In genomic region chr9:72022846-72023245, GRCh38 we compare ENCODE assay signal across 14 cellular contexts. TPM values are rescaled to one million over a fixed set of nuclear protein-coding genes. Genes with fewer than 3 reads are reported as not detected.
DNase-seq lines count a peak whose midpoint lies in the region; ATAC-seq and TF ChIP-seq lines count a peak whose summit lies in the region.
"Had no signal": no experiment of that assay in that cellular context is flagged by ENCODE, and none has a peak within 500 bp of the region (broad histone marks: within the 10 kb centered on the region; RNA-seq: fewer than 3 reads in every experiment).

No MANE protein-coding gene starts in this region.

- no peaks in the 10 kb centered on the region for H3K9me2 ChIP-seq in GM23338 (ENCODE audit: insufficient read depth)

- H3K36me3 ChIP-seq in colonic mucosa: no peaks in the 10 kb centered on the region
- H3K36me3 ChIP-seq in GM23338 (ENCODE audit: insufficient read depth): no peaks in the 10 kb centered on the region
- H3K36me3 ChIP-seq in gastrocnemius medialis: no peaks in the 10 kb centered on the region

- intact Hi-C loops in colonic mucosa (cut with DNase I) (no loop called here), gastrocnemius medialis (cut with DNase I; ENCODE audit: low total_unique reads) (no loop called here)

- no peak overlapping the region for H3K27ac Mint-ChIP-seq in GM23338
- H3K27ac Mint-ChIP-seq: activated B cell treated with CpG ODN at 0.5 μM for 24 hours had no signal

- no peaks in the 10 kb centered on the region for H3K79me2 ChIP-seq in GM23338 (replicated peaks; ENCODE audit: insufficient read depth)
- H3K79me2 ChIP-seq: parathyroid adenoma had no signal

- no peak overlapping the region for H2AFZ ChIP-seq in GM23338
- H2AFZ ChIP-seq: parathyroid adenoma had no signal

- H3K27me3 Mint-ChIP-seq in GM23338 (ENCODE audit: insufficient read depth, low read depth, poor library complexity): peaks cover 6% of the 10 kb centered on the region
- H3K27me3 Mint-ChIP-seq: activated B cell treated with CpG ODN at 0.5 μM for 24 hours had no signal

- H3K27ac ChIP-seq in colonic mucosa: peak overlapping the region; percentile 22
- H3K27ac ChIP-seq in GM23338 (ENCODE audit: low read depth): no peak overlapping the region
- H3K27ac ChIP-seq in gastrocnemius medialis: no peak overlapping the region
- H3K27ac ChIP-seq: parathyroid adenoma had no signal

- ATAC-seq in HG03108 (IDR thresholded peaks at IDR 0.05; ENCODE audit: unreplicated experiment) (no peak), GM23338 (no peak), gastrocnemius medialis (no peak)

- DNase-seq in Daoy (ENCODE audit: low read depth) (peak; percentile 78), NB4 (ENCODE audit: low read depth) (peak; percentile 39), colonic mucosa (no peak), non-pigmented ciliary epithelial cell (ENCODE audit: low read depth) (peak; percentile 88), GM23338 (ENCODE audit: low spot score) (no peak), gastrocnemius medialis (no peak)
- no peak for DNase-seq in activated CD4-positive, alpha-beta T cell treated with anti-CD3 and anti-CD28 coated beads, Interleukin-2, amount 50 U/mL, for 4 hours
- DNase-seq: activated B cell treated with CpG ODN at 0.5 μM for 24 hours, activated gamma-delta T cell, NCI-H1417 treated with DMSO at 0.1 percent for 48 hours had no signal

- in situ Hi-C loops in gastrocnemius medialis (cut with MboI; ENCODE audit: low sequenced_read_pairs in 4 of 4): loop anchor here in 3 of 4 donors (5.0 to 25.0 kb wide), 5 partner anchors 216 to 736 kb away; no protein-coding TSS in a partner anchor

- H3K9me3 ChIP-seq in colonic mucosa (no peaks in the 10 kb centered on the region), gastrocnemius medialis (no peaks in the 10 kb centered on the region)

- H3K27me3 ChIP-seq in colonic mucosa (no peaks in the 10 kb centered on the region), GM23338 (ENCODE audit: insufficient read depth) (no peaks in the 10 kb centered on the region), gastrocnemius medialis (no peaks in the 10 kb centered on the region)

- H4K20me1 ChIP-seq in GM23338 (replicated peaks; ENCODE audit: insufficient read depth): no peaks in the 10 kb centered on the region

- H3K9me3 Mint-ChIP-seq in GM23338: no peaks in the 10 kb centered on the region
- H3K9me3 Mint-ChIP-seq: activated B cell treated with CpG ODN at 0.5 μM for 24 hours had no signal

- H3K4me1 Mint-ChIP-seq in GM23338: peaks cover 6% of the 10 kb centered on the region
- H3K4me1 Mint-ChIP-seq: activated B cell treated with CpG ODN at 0.5 μM for 24 hours had no signal

- no peaks in the 10 kb centered on the region for H3K36me3 Mint-ChIP-seq in GM23338 (ENCODE audit: low read depth)

- H3K4me2 ChIP-seq in GM23338: no peak overlapping the region

- H3K4me3 ChIP-seq in NB4 (ENCODE audit: low read depth, low read length): no peak overlapping the region
- no peak overlapping the region for H3K4me3 ChIP-seq in colonic mucosa
- no peak overlapping the region for H3K4me3 ChIP-seq in GM23338
- H3K4me3 ChIP-seq in gastrocnemius medialis: no peak overlapping the region

- no peaks in the 10 kb centered on the region for H3F3A ChIP-seq in GM23338 (replicated peaks; ENCODE audit: low read depth)

- TF ChIP-seq CTCF in NB4 (IDR thresholded peaks at IDR 0.05; ENCODE audit: low read depth, low read length): no peak
- no peak for TF ChIP-seq CTCF in colonic mucosa (IDR thresholded peaks at IDR 0.05)
- TF ChIP-seq CTCF in GM23338 (conservative IDR thresholded peaks at IDR 0.05; ENCODE audit: low read depth in 2 of 2): no peak
- no peak for TF ChIP-seq CTCF in gastrocnemius medialis (IDR thresholded peaks at IDR 0.05 in 4 of 5, conservative IDR thresholded peaks at IDR 0.05 in 1 of 5)

- TF ChIP-seq POLR2A in NB4 (IDR thresholded peaks at IDR 0.05; ENCODE audit: extremely low read depth, insufficient read length) (no peak), gastrocnemius medialis (IDR thresholded peaks at IDR 0.05) (no peak)

- H3K9ac ChIP-seq in colonic mucosa (ENCODE audit: low read depth in 2 of 2, low read length in 2 of 2): no peak overlapping the region
- H3K9ac ChIP-seq: parathyroid adenoma had no signal

- H3K4me1 ChIP-seq in colonic mucosa: no peaks in the 10 kb centered on the region
- no peaks in the 10 kb centered on the region; the same call in 1 of the 2 replicates for H3K4me1 ChIP-seq in GM23338 (ENCODE audit: insufficient read depth)
- no peaks in the 10 kb centered on the region for H3K4me1 ChIP-seq in gastrocnemius medialis
- H3K4me1 ChIP-seq: parathyroid adenoma had no signal

- H3K4me3 Mint-ChIP-seq in GM23338: no peak overlapping the region
- H3K4me3 Mint-ChIP-seq: activated B cell treated with CpG ODN at 0.5 μM for 24 hours had no signal

TF ChIP-seq in GM23338, 12 proteins besides CTCF, POLR2A, EP300 and RAD21 (continues in another document):
- TF ChIP-seq ZNF462 (CRISPR knock-in tag; IDR thresholded peaks at IDR 0.05): no peak
- TF ChIP-seq STAT1 (IDR thresholded peaks at IDR 0.05; ENCODE audit: unreplicated experiment): no peak
- TF ChIP-seq ZNF114 (CRISPR knock-in tag; IDR thresholded peaks at IDR 0.05): no peak
- TF ChIP-seq EZH2phosphoT487 (IDR thresholded peaks at IDR 0.05; ENCODE audit: unreplicated experiment): no peak
- no peak for TF ChIP-seq ZNF331 (CRISPR knock-in tag; IDR thresholded peaks at IDR 0.05; ENCODE audit: low read depth)
- TF ChIP-seq CREB1 (CRISPR knock-in tag; IDR thresholded peaks at IDR 0.05; ENCODE audit: low read depth): no peak
- TF ChIP-seq POLR2AphosphoS5 (IDR thresholded peaks at IDR 0.05; ENCODE audit: low read depth): no peak

RNA-seq across cellular contexts. Expression of gene C9orf57, which starts 37.6 kb away (rescaled TPM):
- not detected in 2 replicates for total RNA-seq in Daoy (2014; rRNA removed; shearing (Covaris generic))
- total RNA-seq in colonic mucosa: not detected
- not detected in 2 replicates for total RNA-seq in GM23338 (2014; rRNA removed; shearing (Covaris generic))
- polyA plus RNA-seq in GM23338 (2016; fragmentation: Nextera tagmentation; extraction: Ambion mirVana): not detected in 2 replicates
- not detected for total RNA-seq in gastrocnemius medialis
- total RNA-seq: activated B cell treated with CpG ODN at 0.5 μM for 24 hours, dermis microvascular lymphatic vessel endothelial cell, ureter had no signal

Comparison
In these comparisons a context has a peak if more than half of its experiments do, and no peak if none do; other contexts are left out.
1. DNase-seq: peak in Daoy (single experiment), NB4 (single experiment) and non-pigmented ciliary epithelial cell (single experiment); none in colonic mucosa (single experiment), GM23338 (single experiment), gastrocnemius medialis (0 of 2) and activated CD4-positive, alpha-beta T cell treated with anti-CD3 and anti-CD28 coated beads, Interleukin-2, amount 50 U/mL, for 4 hours (0 of 2).